Comparison of ENCODE assay signal across 17 cellular contexts in the genomic region with DNA sequence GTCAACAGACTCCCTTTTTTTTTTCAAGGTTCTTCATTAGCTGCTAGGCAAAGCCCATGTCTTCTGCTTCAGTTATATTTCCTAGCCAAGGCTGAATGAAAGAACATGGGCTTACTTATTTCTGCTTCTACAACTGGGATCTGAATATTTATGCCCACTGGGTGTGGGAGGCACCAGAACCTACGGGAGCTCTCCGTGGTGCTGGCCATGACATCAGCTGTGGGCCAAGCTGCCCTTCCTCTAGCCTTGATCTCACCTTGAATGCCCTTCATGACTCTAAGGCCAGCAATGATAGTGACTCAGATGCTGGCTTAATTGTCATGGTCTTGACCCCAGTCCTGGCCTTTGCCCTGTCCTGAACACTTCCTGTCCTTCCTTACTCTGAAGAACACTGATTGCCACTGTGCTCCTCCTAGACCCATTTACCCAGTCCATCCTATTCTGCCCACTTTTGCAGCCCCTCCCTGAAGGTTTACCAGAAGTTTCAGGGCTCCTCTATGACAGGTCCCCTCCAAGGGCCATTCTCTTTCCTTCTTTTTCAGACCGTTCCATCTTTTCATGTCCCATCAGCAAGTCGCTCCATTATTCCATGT. TPM values are rescaled to one million over a fixed set of nuclear protein-coding genes. Genes with fewer than 3 reads are reported as not detected.
DNase-seq lines count a peak whose midpoint lies in the region; ATAC-seq and TF ChIP-seq lines count a peak whose summit lies in the region.
"Had no signal": no experiment of that assay in that cellular context is flagged by ENCODE, and none has a peak within 500 bp of the region (broad histone marks: within the 10 kb centered on the region; RNA-seq: fewer than 3 reads in every experiment).

No MANE protein-coding gene starts in this region.

- H3K36me3 ChIP-seq in SJCRH30: no peaks in the 10 kb centered on the region
- H3K36me3 ChIP-seq in upper lobe of left lung: no peaks in the 10 kb centered on the region
- no peaks in the 10 kb centered on the region for H3K36me3 ChIP-seq in Peyer's patch

- TF ChIP-seq EP300 in Ishikawa (IDR thresholded peaks at IDR 0.05; ENCODE audit: borderline replicate concordance): no peak
- TF ChIP-seq EP300 in upper lobe of left lung (IDR thresholded peaks at IDR 0.05): no peak

- H3K9me3 ChIP-seq in SJCRH30 (replicated peaks): no peaks in the 10 kb centered on the region
- H3K9me3 ChIP-seq in upper lobe of left lung: no peaks in the 10 kb centered on the region
- H3K9me3 ChIP-seq in Peyer's patch: peaks cover 0 to 4% (median 0%) of the 10 kb centered on the region in 4 donors
- H3K9me3 ChIP-seq: psoas muscle had no signal

- intact Hi-C loops in left colon (cut with DNase I, micrococcal nuclease): no loop called here

- H3K27ac ChIP-seq in SJCRH30: no peak overlapping the region
- no peak overlapping the region for H3K27ac ChIP-seq in upper lobe of left lung
- no peak overlapping the region for H3K27ac ChIP-seq in Peyer's patch
- H3K27ac ChIP-seq: psoas muscle had no signal

- DNase-seq in CD1c-positive myeloid dendritic cell (ENCODE audit: extremely low spot score) (peak; percentile 26), SJCRH30 (peak; percentile 25 to 35), iPS-NIHi7 (ENCODE audit: extremely low spot score) (peak; percentile 52), upper lobe of left lung (no peak), left colon (no peak), Peyer's patch (no peak), GM20000 (ENCODE audit: low spot score) (no peak)
- DNase-seq: activated CD4-positive, alpha-beta T cell treated with anti-CD3 and anti-CD28 coated beads for 1 hour; activated CD8-positive, alpha-beta memory T cell treated with anti-CD3 and anti-CD28 coated beads, Interleukin-2, amount 50 U/mL, for 48 hours; activated naive CD4-positive, alpha-beta T cell treated with Interleukin-2 at 50 U/mL for 16 hours; effector CD8-positive, alpha-beta T cell; naive thymus-derived CD4-positive, alpha-beta T cell; NCI-H2029 treated with DMSO at 0.1 percent for 48 hours; psoas muscle had no signal

- WGBS in upper lobe of left lung, 2 donors: 66 to 88% methylated on average over 2 to 4 of the region's 4 CpGs

- no peak for TF ChIP-seq RAD21 in Ishikawa (IDR thresholded peaks at IDR 0.05; ENCODE audit: low read depth)

- TF ChIP-seq POLR2A in upper lobe of left lung (IDR thresholded peaks at IDR 0.05) (no peak), Peyer's patch (IDR thresholded peaks at IDR 0.05) (no peak)

- TF ChIP-seq CTCF in upper lobe of left lung (IDR thresholded peaks at IDR 0.05) (no peak), Peyer's patch (IDR thresholded peaks at IDR 0.05) (no peak), GM20000 (IDR thresholded peaks at IDR 0.05; ENCODE audit: extremely low read depth, missing control alignments) (no peak)

- no peaks in the 10 kb centered on the region for H3K27me3 ChIP-seq in SJCRH30
- H3K27me3 ChIP-seq in upper lobe of left lung: no peaks in the 10 kb centered on the region
- no peaks in the 10 kb centered on the region for H3K27me3 ChIP-seq in Peyer's patch

- ATAC-seq in upper lobe of left lung (ENCODE audit: low FRiP score in 2 of 2) (no peak), left colon (no peak)
- ATAC-seq: naive thymus-derived CD4-positive, alpha-beta T cell; psoas muscle had no signal

- H3K4me3 ChIP-seq in SJCRH30 (no peak overlapping the region), upper lobe of left lung (no peak overlapping the region), Peyer's patch (no peak overlapping the region)
- H3K4me3 ChIP-seq: psoas muscle had no signal

- H3K4me1 ChIP-seq in SJCRH30 (no peaks in the 10 kb centered on the region), upper lobe of left lung (no peaks in the 10 kb centered on the region), Peyer's patch (no peaks in the 10 kb centered on the region)
- H3K4me1 ChIP-seq: psoas muscle had no signal

TF ChIP-seq in Ishikawa, 13 proteins besides CTCF, POLR2A, EP300 and RAD21:
- TF ChIP-seq, protein P1, sequence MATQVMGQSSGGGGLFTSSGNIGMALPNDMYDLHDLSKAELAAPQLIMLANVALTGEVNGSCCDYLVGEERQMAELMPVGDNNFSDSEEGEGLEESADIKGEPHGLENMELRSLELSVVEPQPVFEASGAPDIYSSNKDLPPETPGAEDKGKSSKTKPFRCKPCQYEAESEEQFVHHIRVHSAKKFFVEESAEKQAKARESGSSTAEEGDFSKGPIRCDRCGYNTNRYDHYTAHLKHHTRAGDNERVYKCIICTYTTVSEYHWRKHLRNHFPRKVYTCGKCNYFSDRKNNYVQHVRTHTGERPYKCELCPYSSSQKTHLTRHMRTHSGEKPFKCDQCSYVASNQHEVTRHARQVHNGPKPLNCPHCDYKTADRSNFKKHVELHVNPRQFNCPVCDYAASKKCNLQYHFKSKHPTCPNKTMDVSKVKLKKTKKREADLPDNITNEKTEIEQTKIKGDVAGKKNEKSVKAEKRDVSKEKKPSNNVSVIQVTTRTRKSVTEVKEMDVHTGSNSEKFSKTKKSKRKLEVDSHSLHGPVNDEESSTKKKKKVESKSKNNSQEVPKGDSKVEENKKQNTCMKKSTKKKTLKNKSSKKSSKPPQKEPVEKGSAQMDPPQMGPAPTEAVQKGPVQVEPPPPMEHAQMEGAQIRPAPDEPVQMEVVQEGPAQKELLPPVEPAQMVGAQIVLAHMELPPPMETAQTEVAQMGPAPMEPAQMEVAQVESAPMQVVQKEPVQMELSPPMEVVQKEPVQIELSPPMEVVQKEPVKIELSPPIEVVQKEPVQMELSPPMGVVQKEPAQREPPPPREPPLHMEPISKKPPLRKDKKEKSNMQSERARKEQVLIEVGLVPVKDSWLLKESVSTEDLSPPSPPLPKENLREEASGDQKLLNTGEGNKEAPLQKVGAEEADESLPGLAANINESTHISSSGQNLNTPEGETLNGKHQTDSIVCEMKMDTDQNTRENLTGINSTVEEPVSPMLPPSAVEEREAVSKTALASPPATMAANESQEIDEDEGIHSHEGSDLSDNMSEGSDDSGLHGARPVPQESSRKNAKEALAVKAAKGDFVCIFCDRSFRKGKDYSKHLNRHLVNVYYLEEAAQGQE (IDR thresholded peaks at IDR 0.05; ENCODE audit: low read depth): peak; percentile 95
- TF ChIP-seq NFIC (IDR thresholded peaks at IDR 0.05) (peak; percentile 43; the same call in 1 of the 2 replicates), TEAD4 (IDR thresholded peaks at IDR 0.05) (no peak), TCF12 (IDR thresholded peaks at IDR 0.05; ENCODE audit: low read depth) (no peak), CREB1 (IDR thresholded peaks at IDR 0.05; ENCODE audit: low read depth) (0 out of 2 replicates have a peak, but pooled peaks have one; percentile 12), FOXM1 (IDR thresholded peaks at IDR 0.05; ENCODE audit: borderline replicate concordance, low read depth) (no peak), EGR1 (IDR thresholded peaks at IDR 0.05) (no peak), YY1 (IDR thresholded peaks at IDR 0.05; ENCODE audit: low read depth) (no peak)
- TF ChIP-seq, protein P2, sequence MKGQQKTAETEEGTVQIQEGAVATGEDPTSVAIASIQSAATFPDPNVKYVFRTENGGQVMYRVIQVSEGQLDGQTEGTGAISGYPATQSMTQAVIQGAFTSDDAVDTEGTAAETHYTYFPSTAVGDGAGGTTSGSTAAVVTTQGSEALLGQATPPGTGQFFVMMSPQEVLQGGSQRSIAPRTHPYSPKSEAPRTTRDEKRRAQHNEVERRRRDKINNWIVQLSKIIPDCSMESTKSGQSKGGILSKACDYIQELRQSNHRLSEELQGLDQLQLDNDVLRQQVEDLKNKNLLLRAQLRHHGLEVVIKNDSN (IDR thresholded peaks at IDR 0.05): no peak
TF ChIP-seq in Ishikawa: peak in this region for 3.

RNA-seq across cellular contexts. Expression of a gene that starts 32.8 kb away (rescaled TPM):
- not detected in 2 replicates for total RNA-seq in SJCRH30 (2014; rRNA removed; shearing (Covaris generic))
- total RNA-seq in upper lobe of left lung (not detected), left colon (not detected), Peyer's patch (not detected)
- total RNA-seq: fibroblast of villous mesenchyme; lower leg skin; naive thymus-derived CD4-positive, alpha-beta T cell; psoas muscle had no signal

Comparison
In these comparisons a context has a peak if more than half of its experiments do, and no peak if none do; other contexts are left out.
1. DNase-seq: peak in CD1c-positive myeloid dendritic cell (single experiment), SJCRH30 (2 of 2) and iPS-NIHi7 (single experiment); none in upper lobe of left lung (0 of 2), left colon (0 of 2), Peyer's patch (0 of 3) and GM20000 (single experiment).